ENCODE assay signal across 8 cellular contexts in genomic region chr14:64387738-64388532, GRCh38. TPM values are rescaled to one million over a fixed set of nuclear protein-coding genes. Genes with fewer than 3 reads are reported as not detected.
DNase-seq lines count a peak whose midpoint lies in the region; ATAC-seq and TF ChIP-seq lines count a peak whose summit lies in the region.

Gene MTHFD1 (plus strand): TSS chr14:64388353. CDS start chr14:64388428, 75 bp downstream.

- peak within 1 kb of the TSS; percentile 92 for H3K27ac Mint-ChIP-seq in activated T-helper 2 cell treated with anti-CD3 and anti-CD28 coated beads, Interferon-gamma antibody, Interleukin-2, Interleukin-4, amounts not matched to agents 10 μg/mL and 5 μg/mL and 100 μg/mL, durations not matched to agents 14 hours and 24 hours and 36 hours
- H3K27ac Mint-ChIP-seq in naive thymus-derived CD8-positive, alpha-beta T cell, result peak within 1 kb of the TSS; percentile 88 to 98 (median 96)

- H3K4me1 Mint-ChIP-seq in activated T-helper 2 cell treated with anti-CD3 and anti-CD28 coated beads, Interferon-gamma antibody, Interleukin-2, Interleukin-4, amounts not matched to agents 10 μg/mL and 5 μg/mL and 100 μg/mL, durations not matched to agents 14 hours and 24 hours and 36 hours (ENCODE audit: low read depth), result peaks cover 33% of the 10 kb centered on the region
- H3K4me1 Mint-ChIP-seq in naive thymus-derived CD8-positive, alpha-beta T cell, result peaks cover 20 to 43% (median 37%) of the 10 kb centered on the region in 4 donors

- peak; percentile 89 for ATAC-seq in RWPE2 (ENCODE audit: low read depth)
- peak; percentile 86 to 88 for ATAC-seq in naive thymus-derived CD8-positive, alpha-beta T cell

- H3K4me3 Mint-ChIP-seq in activated T-helper 2 cell treated with anti-CD3 and anti-CD28 coated beads, Interferon-gamma antibody, Interleukin-2, Interleukin-4, amounts not matched to agents 10 μg/mL and 5 μg/mL and 100 μg/mL, durations not matched to agents 14 hours and 24 hours and 36 hours (ENCODE audit: low read depth), result peak within 1 kb of the TSS; percentile 86
- H3K4me3 Mint-ChIP-seq in naive thymus-derived CD8-positive, alpha-beta T cell, result peak within 1 kb of the TSS; percentile 91 to 99 (median 97)

- no peaks in the 10 kb centered on the region for H3K27me3 Mint-ChIP-seq in activated T-helper 2 cell treated with anti-CD3 and anti-CD28 coated beads, Interferon-gamma antibody, Interleukin-2, Interleukin-4, amounts not matched to agents 10 μg/mL and 5 μg/mL and 100 μg/mL, durations not matched to agents 14 hours and 24 hours and 36 hours (ENCODE audit: low read depth)
- no peaks in the 10 kb centered on the region for H3K27me3 Mint-ChIP-seq in naive thymus-derived CD8-positive, alpha-beta T cell

- H3K27me3 ChIP-seq in RWPE2 (ENCODE audit: insufficient read depth, poor library complexity, severe bottlenecking), result no peaks in the 10 kb centered on the region

- POLR2A ChIA-PET in naive thymus-derived CD8-positive, alpha-beta T cell (lab: Charles Lee), result interaction anchor here (0.6 to 2.7 kb wide), 7 partner anchors 13 to 746 kb away, joined by 3 to 20 read pairs (median 4); partner anchors contain the start of gene ZBTB1

- no peaks in the 10 kb centered on the region for H3K9me3 Mint-ChIP-seq in activated T-helper 2 cell treated with anti-CD3 and anti-CD28 coated beads, Interferon-gamma antibody, Interleukin-2, Interleukin-4, amounts not matched to agents 10 μg/mL and 5 μg/mL and 100 μg/mL, durations not matched to agents 14 hours and 24 hours and 36 hours
- no peaks in the 10 kb centered on the region for H3K9me3 Mint-ChIP-seq in naive thymus-derived CD8-positive, alpha-beta T cell

- no peak for TF ChIP-seq CTCF in RWPE2 (IDR thresholded peaks at IDR 0.05; ENCODE audit: poor library complexity, severe bottlenecking)
- no peak for TF ChIP-seq CTCF in fibroblast of mammary gland (conservative IDR thresholded peaks at IDR 0.05; ENCODE audit: control insufficient read depth, insufficient read depth, low read depth, low read length)

- intact Hi-C loops in activated T-helper 2 cell treated with anti-CD3 and anti-CD28 coated beads, Interferon-gamma antibody, Interleukin-2, Interleukin-4, amounts not matched to agents 10 μg/mL and 5 μg/mL and 100 μg/mL, durations not matched to agents 14 hours and 24 hours and 36 hours (cut with micrococcal nuclease), result loop anchor here (1.0 to 5.0 kb wide), 6 partner anchors 25 to 117 kb away; partner anchors contain the start of genes AKAP5 and ZBTB1

- peaks cover 11% of the 10 kb centered on the region for H3K4me1 ChIP-seq in RWPE2 (ENCODE audit: insufficient read depth, poor library complexity, severe bottlenecking)

- H3K4me3 ChIP-seq in RWPE2 (ENCODE audit: severe bottlenecking), result peak within 1 kb of the TSS; percentile 55
- peak within 1 kb of the TSS; percentile 92 for H3K4me3 ChIP-seq in fibroblast of mammary gland (ENCODE audit: control insufficient read depth, low read depth, low read length)

- H3K9me3 ChIP-seq in RWPE2 (ENCODE audit: severe bottlenecking), result no peaks in the 10 kb centered on the region

- H3K27ac ChIP-seq in RWPE2 (ENCODE audit: poor library complexity, severe bottlenecking), result peak within 1 kb of the TSS; percentile 66

- H3K36me3 Mint-ChIP-seq in activated T-helper 2 cell treated with anti-CD3 and anti-CD28 coated beads, Interferon-gamma antibody, Interleukin-2, Interleukin-4, amounts not matched to agents 10 μg/mL and 5 μg/mL and 100 μg/mL, durations not matched to agents 14 hours and 24 hours and 36 hours (ENCODE audit: low read depth), result peaks cover 41% of the 10 kb centered on the region
- peaks cover 4 to 17% (median 4%) of the 10 kb centered on the region in 3 donors for H3K36me3 Mint-ChIP-seq in naive thymus-derived CD8-positive, alpha-beta T cell

- DNase-seq in EH (ENCODE audit: low read depth) (peak; percentile 100), H4 (ENCODE audit: low spot score) (peak; percentile 99), LoVo (ENCODE audit: low spot score) (peak; percentile 99), RWPE2 (ENCODE audit: low spot score) (peak; percentile 100), fibroblast of mammary gland (ENCODE audit: low read depth) (peak; percentile 99)
- peak; percentile 97 for DNase-seq in activated T-helper 2 cell treated with anti-CD3 and anti-CD28 coated beads, Interferon-gamma antibody, Interleukin-2, Interleukin-4, amounts not matched to agents 10 μg/mL and 5 μg/mL and 100 μg/mL, durations not matched to agents 14 hours and 24 hours and 36 hours (ENCODE audit: low spot score)
- DNase-seq in naive thymus-derived CD8-positive, alpha-beta T cell, result peak; percentile 92 to 99 (median 96)
- DNase-seq in stimulated activated naive CD4-positive, alpha-beta T cell (lab: John Stamatoyannopoulos, UW), result peak; percentile 92 to 96 (median 94)

- H3K36me3 ChIP-seq in RWPE2 (ENCODE audit: low read depth), result peaks cover 33% of the 10 kb centered on the region

RNA-seq across cellular contexts. Expression of gene MTHFD1, which starts in this region (rescaled TPM):
- 38.0 and 57.8 TPM in 2 replicates for total RNA-seq in H4 (2014; rRNA removed; shearing (Covaris generic))
- total RNA-seq in activated T-helper 2 cell treated with anti-CD3 and anti-CD28 coated beads, Interferon-gamma antibody, Interleukin-2, Interleukin-4, amounts not matched to agents 10 μg/mL and 5 μg/mL and 100 μg/mL, durations not matched to agents 14 hours and 24 hours and 36 hours, result 291 and 309 TPM in 2 replicates
- 10 to 100 TPM; 32.6 to 38.6 TPM for total RNA-seq in naive thymus-derived CD8-positive, alpha-beta T cell
- 10 to 100 TPM; 34.9 to 44.2 (median 41.2) TPM for polyA plus RNA-seq in naive thymus-derived CD8-positive, alpha-beta T cell

Comparison
In these comparisons a context has a peak if more than half of its experiments do, and no peak if none do; other contexts are left out.
1. Peak in every context shown above with its lines: DNase-seq, ATAC-seq, H3K4me3 ChIP-seq and H3K27ac ChIP-seq.